In genomic region chr19:8506402-8506957, GRCh38 we compare ENCODE assay signal across 9 cellular contexts. TPM values are rescaled to one million over a fixed set of nuclear protein-coding genes. Genes with fewer than 3 reads are reported as not detected.
DNase-seq lines count a peak whose midpoint lies in the region; ATAC-seq and TF ChIP-seq lines count a peak whose summit lies in the region.
"Had no signal": no experiment of that assay in that cellular context is flagged by ENCODE, and none has a peak within 500 bp of the region (broad histone marks: within the 10 kb centered on the region; RNA-seq: fewer than 3 reads in every experiment).

No MANE protein-coding gene starts in this region.

- peaks cover 9% of the 10 kb centered on the region for H3K36me3 Mint-ChIP-seq in activated CD4-positive, alpha-beta T cell treated with anti-CD3 and anti-CD28 coated beads, Interleukin-2, amount 10 ng/mL, durations not matched to agents 7 days and 5 days (ENCODE audit: low read depth)

- no peaks in the 10 kb centered on the region for H3K9me3 Mint-ChIP-seq in activated CD4-positive, alpha-beta T cell treated with anti-CD3 and anti-CD28 coated beads, Interleukin-2, amount 10 ng/mL, durations not matched to agents 7 days and 5 days

- peak overlapping the region; percentile 72 for H3K27ac ChIP-seq in VCaP
- H3K27ac ChIP-seq in left ventricle myocardium inferior (replicated peaks) = peak overlapping the region; percentile 38
- H3K27ac ChIP-seq in spleen = peak overlapping the region in 6 of 8 donors; percentile 22 to 95 (median 58)

- 30 to 48% (median 35%) methylated on average over 12 to 18 of the region's 18 CpGs for WGBS in spleen, 5 donors

- peak overlapping the region; percentile 78 for H3K4me3 Mint-ChIP-seq in activated CD4-positive, alpha-beta T cell treated with anti-CD3 and anti-CD28 coated beads, Interleukin-2, amount 10 ng/mL, durations not matched to agents 7 days and 5 days

- H3K4me1 Mint-ChIP-seq in activated CD4-positive, alpha-beta T cell treated with anti-CD3 and anti-CD28 coated beads, Interleukin-2, amount 10 ng/mL, durations not matched to agents 7 days and 5 days = peaks cover 35% of the 10 kb centered on the region

- H3K9me3 ChIP-seq in left ventricle myocardium inferior (replicated peaks) = no peaks in the 10 kb centered on the region
- H3K9me3 ChIP-seq in spleen = no peaks in the 10 kb centered on the region
- H3K9me3 ChIP-seq: adrenal gland had no signal

- POLR2A ChIA-PET in activated CD4-positive, alpha-beta T cell treated with anti-CD3 and anti-CD28 coated beads, Interleukin-2, amount 10 ng/mL, durations not matched to agents 7 days and 5 days (lab: Charles Lee) = no interaction called here

- TF ChIP-seq CTCF in VCaP (conservative IDR thresholded peaks at IDR 0.05) (peak; percentile 27), left ventricle myocardium inferior (IDR thresholded peaks at IDR 0.05; ENCODE audit: borderline replicate concordance) (peak; percentile 41), spleen (IDR thresholded peaks at IDR 0.05 in 8 of 11, conservative IDR thresholded peaks at IDR 0.05 in 3 of 11) (peak in 6 of 11 experiments; percentile 15 to 59 (median 36))

- intact Hi-C loops in left ventricle myocardium inferior (cut with micrococcal nuclease) = no loop called here
- intact Hi-C loops in spleen (cut with DNase I; ENCODE audit: low total_unique reads) = no loop called here

- ATAC-seq in HG03139 (IDR thresholded peaks at IDR 0.05; ENCODE audit: unreplicated experiment) = no peak

- H3K27me3 ChIP-seq in left ventricle myocardium inferior (ENCODE audit: low read depth) = no peaks in the 10 kb centered on the region
- peaks cover 0 to 8% (median 0%) of the 10 kb centered on the region in 7 donors for H3K27me3 ChIP-seq in spleen (replicated peaks in 1 of 7)
- H3K27me3 ChIP-seq: adrenal gland had no signal

- H3K4me3 ChIP-seq in left ventricle myocardium inferior (peak overlapping the region; percentile 71), spleen (peak overlapping the region; percentile 61 to 87 (median 68))

- H3K4me1 ChIP-seq in left ventricle myocardium inferior (peaks cover 19% of the 10 kb centered on the region), spleen (peaks cover 5 to 67% (median 35%) of the 10 kb centered on the region in 6 donors)

- H3K36me3 ChIP-seq in left ventricle myocardium inferior (peaks cover 7% of the 10 kb centered on the region), spleen (peaks cover 0 to 24% (median 3%) of the 10 kb centered on the region in 6 donors)

- CTCF ChIA-PET in activated CD4-positive, alpha-beta T cell treated with anti-CD3 and anti-CD28 coated beads, Interleukin-2, amount 10 ng/mL, durations not matched to agents 7 days and 5 days (lab: Charles Lee) = interaction anchor here (1.0 to 1.7 kb wide), 5 partner anchors 8 to 86 kb away, joined by 3 to 6 read pairs (median 4); partner anchors contain the start of gene ZNF414

- no peak for TF ChIP-seq POLR2A in spleen (IDR thresholded peaks at IDR 0.05)

- H3K27me3 Mint-ChIP-seq in activated CD4-positive, alpha-beta T cell treated with anti-CD3 and anti-CD28 coated beads, Interleukin-2, amount 10 ng/mL, durations not matched to agents 7 days and 5 days = no peaks in the 10 kb centered on the region

- H3K27ac Mint-ChIP-seq in activated CD4-positive, alpha-beta T cell treated with anti-CD3 and anti-CD28 coated beads, Interleukin-2, amount 10 ng/mL, durations not matched to agents 7 days and 5 days = peak overlapping the region; percentile 56

- DNase-seq in activated CD4-positive, alpha-beta T cell treated with anti-CD3 and anti-CD28 coated beads, Interleukin-2, amount 10 ng/mL, durations not matched to agents 7 days and 5 days = no peak
- DNase-seq in activated CD4-positive, alpha-beta T cell treated with anti-CD3 and anti-CD28 coated beads for 48 hours = no peak
- DNase-seq in left ventricle myocardium inferior (no peak), spleen (no peak), NCI-H774 (lab: John Stamatoyannopoulos, UW) (no peak), OCI-M1 (lab: John Stamatoyannopoulos, UW) (no peak)

RNA-seq across cellular contexts. Expression of gene PRAM1, which starts 4.0 kb away (rescaled TPM):
- total RNA-seq in activated CD4-positive, alpha-beta T cell treated with anti-CD3 and anti-CD28 coated beads, Interleukin-2, amount 10 ng/mL, durations not matched to agents 7 days and 5 days = 1 to 10 TPM; 3.8 to 6.7 TPM
- total RNA-seq in left ventricle myocardium inferior (0.36 TPM), spleen (10 to 100 TPM in 6 of 7 donors, 1 to 10 TPM in 1; 7.1 to 36.5 (median 15.1) TPM)
- 10 to 100 TPM in 2 of 3 donors, 1 to 10 TPM in 1; 2.4 to 23.0 (median 22.0) TPM for polyA plus RNA-seq in spleen

RNA-seq across cellular contexts. Expression of gene ZNF414, which starts 7.5 kb away (rescaled TPM):
- 10 to 100 TPM; 46.8 to 47.3 TPM for total RNA-seq in activated CD4-positive, alpha-beta T cell treated with anti-CD3 and anti-CD28 coated beads, Interleukin-2, amount 10 ng/mL, durations not matched to agents 7 days and 5 days
- total RNA-seq in left ventricle myocardium inferior (17.0 TPM), spleen (10 to 100 TPM; 12.0 to 31.0 (median 26.6) TPM)
- polyA plus RNA-seq in spleen = 10 to 100 TPM; 12.7 to 31.7 (median 15.8) TPM
